In the genomic region with DNA sequence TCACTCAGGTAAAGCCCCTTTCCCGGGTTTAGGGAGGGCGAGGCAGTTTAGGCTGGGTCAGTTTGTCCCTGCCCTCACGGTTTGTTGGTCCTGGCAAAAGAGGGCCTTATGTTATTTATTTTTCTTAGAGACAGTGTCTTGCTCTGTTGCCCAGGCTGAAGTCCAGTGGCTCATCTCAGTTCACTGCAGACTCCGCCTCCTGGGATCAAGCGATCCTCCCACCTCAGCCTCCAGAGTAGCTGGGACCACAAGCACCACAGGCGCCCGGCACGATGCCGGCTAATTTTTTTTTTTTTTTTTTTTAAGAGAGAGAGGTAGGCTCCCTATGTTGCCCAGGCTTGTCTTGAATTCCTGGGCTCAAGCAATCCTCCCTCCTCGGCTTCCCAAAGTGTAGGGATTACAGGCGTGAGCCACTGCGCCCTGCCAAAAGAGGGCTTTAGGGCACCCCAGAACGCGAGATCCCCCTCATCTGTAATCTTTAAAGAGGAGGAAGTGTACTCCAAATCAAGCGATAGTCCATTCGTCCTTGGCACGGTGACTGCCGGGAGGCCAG, we compare ENCODE assay signal across 8 cellular contexts. TPM values are rescaled to one million over a fixed set of nuclear protein-coding genes. Genes with fewer than 3 reads are reported as not detected.
A peak's percentile ranks its signal among the peaks of the same experiment; 100 is the strongest.
DNase-seq lines count a peak whose midpoint lies in the region; ATAC-seq and TF ChIP-seq lines count a peak whose summit lies in the region.

No MANE protein-coding gene starts in this region.

- peak overlapping the region; percentile 71 for H3K4me2 ChIP-seq in Loucy (ENCODE audit: low read depth, low read length, poor library complexity, severe bottlenecking)

- WGBS in lung, 2 donors: 34 to 35% methylated on average over 18 of the region's 18 CpGs
- WGBS in urinary bladder: 29% methylated on average over 18 of the region's 18 CpGs

- H3K27ac ChIP-seq in caudate nucleus (ENCODE audit: low read depth, low read length) (peak overlapping the region; percentile 95), lung (ENCODE audit: low read depth in 1 of 2, low read length in 1 of 2) (peak overlapping the region; percentile 88 to 93), urinary bladder (ENCODE audit: low read depth) (peak overlapping the region; percentile 91)

- no peaks in the 10 kb centered on the region for H3F3A ChIP-seq in Loucy (ENCODE audit: low read depth)

- H3K4me3 ChIP-seq in Loucy (ENCODE audit: low read length, poor library complexity, severe bottlenecking): peak overlapping the region; percentile 98
- peak overlapping the region; percentile 73 for H3K4me3 ChIP-seq in lung
- H3K4me3 ChIP-seq in urinary bladder (ENCODE audit: low read depth, low read length): peak overlapping the region; percentile 61

- DNase-seq in DMS 273 (lab: John Stamatoyannopoulos, UW; ENCODE audit: unreplicated experiment) (peak; percentile 27), DMS 273 treated with DMSO at 0.1 percent for 48 hours (lab: John Stamatoyannopoulos, UW) (no peak), caudate nucleus (lab: John Stamatoyannopoulos, UW) (no peak), lung (ENCODE audit: low spot score) (no peak)

- H3K36me3 ChIP-seq in Loucy (ENCODE audit: insufficient read depth, low read length): peaks cover 17% of the 10 kb centered on the region; the same call in 1 of the 2 replicates
- H3K36me3 ChIP-seq in lung (ENCODE audit: control insufficient read depth in 2 of 2, insufficient read depth in 2 of 2, low read length in 2 of 2): peaks cover 11 to 16% of the 10 kb centered on the region in 2 donors
- no peaks in the 10 kb centered on the region for H3K36me3 ChIP-seq in urinary bladder (ENCODE audit: insufficient read depth)

- ATAC-seq in lung (ENCODE audit: insufficient read depth, low FRiP score) (peak; percentile 2), GM21526 (IDR thresholded peaks at IDR 0.05; ENCODE audit: low FRiP score, unreplicated experiment) (no peak)
- ATAC-seq in activated CD4-positive, CD25-positive, alpha-beta regulatory T cell treated with anti-CD3 and anti-CD28 coated beads, Interleukin-2, amount 50 U/mL, for 24 hours: no peak

- H3K4me1 ChIP-seq in Loucy (ENCODE audit: insufficient read depth, low read length, poor library complexity, severe bottlenecking) (peaks cover 19% of the 10 kb centered on the region), lung (ENCODE audit: control insufficient read depth in 2 of 2, insufficient read depth in 2 of 2, low read length in 2 of 2) (peaks cover 6 to 7% of the 10 kb centered on the region in 2 donors), urinary bladder (ENCODE audit: insufficient read depth) (no peaks in the 10 kb centered on the region)

- peak overlapping the region; percentile 89 for H3K9ac ChIP-seq in Loucy (ENCODE audit: low read depth, low read length, poor library complexity, severe bottlenecking)

- H3K9me2 ChIP-seq in Loucy (replicated peaks; ENCODE audit: low read depth, low read length): no peaks in the 10 kb centered on the region

- peaks cover 14% of the 10 kb centered on the region for H4K20me1 ChIP-seq in Loucy (ENCODE audit: insufficient read depth, low read length, poor library complexity, severe bottlenecking)

- no peaks in the 10 kb centered on the region for H3K9me3 ChIP-seq in Loucy (ENCODE audit: insufficient read depth, low read depth, low read length)
- no peaks in the 10 kb centered on the region for H3K9me3 ChIP-seq in lung (ENCODE audit: control insufficient read depth in 2 of 2, insufficient read depth in 1 of 2, low read length in 1 of 2)

- peaks cover 5% of the 10 kb centered on the region for H3K27me3 ChIP-seq in Loucy (ENCODE audit: insufficient read depth, low read length, poor library complexity, severe bottlenecking)
- H3K27me3 ChIP-seq in lung (ENCODE audit: control insufficient read depth, insufficient read depth): no peaks in the 10 kb centered on the region

- peak overlapping the region; percentile 87 for H2AFZ ChIP-seq in Loucy (ENCODE audit: low read length)

- TF ChIP-seq CTCF in Loucy (conservative IDR thresholded peaks at IDR 0.05; ENCODE audit: low read length): no peak
- TF ChIP-seq CTCF in lung (IDR thresholded peaks at IDR 0.05; ENCODE audit: control extremely low read depth, extremely low read depth): no peak

- peaks cover 27% of the 10 kb centered on the region for H3K79me2 ChIP-seq in Loucy (ENCODE audit: insufficient read depth, low read length)

RNA-seq across cellular contexts. Expression of gene BMS1, which starts 0.6 kb away (rescaled TPM):
- total RNA-seq in lung: 10 to 100 TPM; 15.3 to 15.6 TPM
- polyA plus RNA-seq in lung: 10 to 100 TPM in 1 of 2 donors, 1 to 10 TPM in 1; 6.7 to 12.4 TPM
- 15.4 TPM for total RNA-seq in urinary bladder
- 11.5 TPM for polyA plus RNA-seq in urinary bladder
